9 cellular contexts compared by ENCODE assay signal in genomic region chr22:36913431-36914382, GRCh38. TPM values are rescaled to one million over a fixed set of nuclear protein-coding genes. Genes with fewer than 3 reads are reported as not detected.
DNase-seq lines count a peak whose midpoint lies in the region; ATAC-seq and TF ChIP-seq lines count a peak whose summit lies in the region.
"Had no signal": no experiment of that assay in that cellular context is flagged by ENCODE, and none has a peak within 500 bp of the region (broad histone marks: within the 10 kb centered on the region; RNA-seq: fewer than 3 reads in every experiment).

CSF2RB (plus strand) TSS chr22:36913628; CDS start chr22:36922208, 8,580 bp downstream.

- peak within 1 kb of the TSS in 1 of 2 donors; percentile 31 for H3K4me3 Mint-ChIP-seq in effector memory CD8-positive, alpha-beta T cell

- peak; percentile 31 for ATAC-seq in effector memory CD8-positive, alpha-beta T cell (replicated peaks)
- ATAC-seq in HG02981 (IDR thresholded peaks at IDR 0.05; ENCODE audit: unreplicated experiment) = no peak
- no peak for ATAC-seq in GM18858 (IDR thresholded peaks at IDR 0.05; ENCODE audit: unreplicated experiment)

- no peak within 1 kb of the TSS for H2BK5ac ChIP-seq in neuronal stem cell (ENCODE audit: low read length)

- no peaks in the 10 kb centered on the region for H3K9me3 ChIP-seq in neuronal stem cell (replicated peaks in 1 of 2; ENCODE audit: control insufficient read depth in 2 of 2, insufficient read depth in 1 of 2, low read depth in 1 of 2, low read length in 2 of 2)

- H3K18ac ChIP-seq in neuronal stem cell (ENCODE audit: low read length) = no peak within 1 kb of the TSS

- peak within 1 kb of the TSS; percentile 4 for H3K23ac ChIP-seq in neuronal stem cell (ENCODE audit: low read depth, low read length, poor library complexity)

- H3K14ac ChIP-seq in neuronal stem cell (ENCODE audit: low read length) = no peak within 1 kb of the TSS

- no peak within 1 kb of the TSS for H3K4me2 ChIP-seq in neuronal stem cell (ENCODE audit: insufficient read depth, low read length, poor library complexity, severe bottlenecking)

- H3K79me1 ChIP-seq in neuronal stem cell (ENCODE audit: low read depth, low read length) = no peaks in the 10 kb centered on the region

- CTCF ChIA-PET in GM10248 (lab: Yijun Ruan, JAX) = interaction anchor here (1.2 to 3.3 kb wide), 7 partner anchors 12 to 208 kb away, joined by 3 to 42 read pairs (median 4); no protein-coding TSS in a partner anchor

- POLR2A ChIA-PET in GM10248 (lab: Yijun Ruan, JAX) = no interaction called here

- H2BK15ac ChIP-seq in neuronal stem cell (ENCODE audit: low read length) = no peak within 1 kb of the TSS

- H2BK120ac ChIP-seq in neuronal stem cell (ENCODE audit: low read depth, low read length) = no peak within 1 kb of the TSS

- H3K9me3 Mint-ChIP-seq in effector memory CD8-positive, alpha-beta T cell = no peaks in the 10 kb centered on the region

- peak within 1 kb of the TSS; percentile 66 for H2AK5ac ChIP-seq in neuronal stem cell (ENCODE audit: low read depth, low read length)

- no peak within 1 kb of the TSS for H3K27ac ChIP-seq in neuronal stem cell (replicated peaks; ENCODE audit: low read length)

- H3K4me1 Mint-ChIP-seq in effector memory CD8-positive, alpha-beta T cell (ENCODE audit: low read depth in 2 of 2) = no peaks in the 10 kb centered on the region

- H3K27me3 Mint-ChIP-seq in effector memory CD8-positive, alpha-beta T cell = peaks cover 42 to 79% of the 10 kb centered on the region in 2 donors

- H3K27ac Mint-ChIP-seq in effector memory CD8-positive, alpha-beta T cell = peak within 1 kb of the TSS in 1 of 2 donors; percentile 33

- H4K91ac ChIP-seq in neuronal stem cell (ENCODE audit: low read depth, low read length, poor library complexity) = no peak within 1 kb of the TSS

- no peak within 1 kb of the TSS for H3K4ac ChIP-seq in neuronal stem cell (ENCODE audit: low read length)

- no peaks in the 10 kb centered on the region for H3K36me3 ChIP-seq in neuronal stem cell (replicated peaks in 1 of 2; ENCODE audit: control insufficient read depth in 2 of 2, insufficient read depth in 2 of 2, low read length in 2 of 2)

- no peaks in the 10 kb centered on the region for H3K36me3 Mint-ChIP-seq in effector memory CD8-positive, alpha-beta T cell (ENCODE audit: insufficient read depth)

- H2BK12ac ChIP-seq in neuronal stem cell (ENCODE audit: low read length) = no peak within 1 kb of the TSS

- H4K8ac ChIP-seq in neuronal stem cell (ENCODE audit: low read depth, low read length) = no peak within 1 kb of the TSS

- peak; percentile 61 for DNase-seq in GM10248 (ENCODE audit: extremely low spot score)
- peak; percentile 89 to 97 for DNase-seq in Kasumi-1 (lab: John Stamatoyannopoulos, UW)
- DNase-seq in effector memory CD8-positive, alpha-beta T cell = no peak
- DNase-seq in neuronal stem cell (ENCODE audit: low spot score) = no peak
- no peak for DNase-seq in GM10266 (ENCODE audit: extremely low spot score)
- no peak for DNase-seq in NCI-H187 (lab: John Stamatoyannopoulos, UW)
- DNase-seq: NCI-H748 treated with DMSO at 0.1 percent for 48 hours had no signal

- H3K27me3 ChIP-seq in neuronal stem cell (ENCODE audit: control insufficient read depth in 3 of 3, insufficient read depth in 3 of 3, low read depth in 1 of 3, low read length in 3 of 3) = peaks cover 0 to 36% (median 0%) of the 10 kb centered on the region in 3 experiments

- H2AFZ ChIP-seq in neuronal stem cell (ENCODE audit: low read length) = no peak within 1 kb of the TSS

- no peaks in the 10 kb centered on the region for H3K4me1 ChIP-seq in neuronal stem cell (ENCODE audit: control insufficient read depth in 2 of 2, insufficient read depth in 1 of 2, low read depth in 1 of 2, low read length in 2 of 2)

- H3K9ac ChIP-seq in neuronal stem cell (ENCODE audit: low read depth, low read length, poor library complexity) = no peak within 1 kb of the TSS

- WGBS in neuronal stem cell (ENCODE audit: extremely low coverage in 2 of 2, insufficient read length in 2 of 2, insufficient replicate concordance in 1 of 2), 2 donors = no CpG with 5 or more reads among the region's 18 CpGs

- H3K4me3 ChIP-seq in neuronal stem cell (ENCODE audit: low read length in 2 of 2) = peak within 1 kb of the TSS in 1 of 2 donors; percentile 23

- no peak for TF ChIP-seq CTCF in GM10248 (IDR thresholded peaks at IDR 0.05; ENCODE audit: control extremely low read depth, extremely low read depth, low read depth, missing control alignments)
- no peak for TF ChIP-seq CTCF in GM10266 (IDR thresholded peaks at IDR 0.05; ENCODE audit: control insufficient read depth, insufficient read depth, low read depth, missing control alignments)

RNA-seq across cellular contexts. Expression of gene CSF2RB, which starts in this region (rescaled TPM):
- polyA plus RNA-seq in neuronal stem cell (2013, experiment 1 of 2) = 0.01 TPM
- polyA plus RNA-seq in neuronal stem cell (2013, experiment 2 of 2) = 0.01 TPM

Comparison
In these comparisons a context has a peak if more than half of its experiments do, and no peak if none do; other contexts are left out.
1. DNase-seq: peak in GM10248 (single experiment) and Kasumi-1 (2 of 2); none in effector memory CD8-positive, alpha-beta T cell (0 of 3), neuronal stem cell (single experiment), GM10266 (single experiment) and NCI-H187 (0 of 2).